ENCODE assay signal across 8 cellular contexts in genomic region chr22:37267128-37267587, GRCh38. TPM values are rescaled to one million over a fixed set of nuclear protein-coding genes. Genes with fewer than 3 reads are reported as not detected.
DNase-seq lines count a peak whose midpoint lies in the region; ATAC-seq, FAIRE-seq and TF ChIP-seq lines count a peak whose summit lies in the region.

No MANE protein-coding gene starts in this region.

- H4K20me1 ChIP-seq in MM.1S (ENCODE audit: insufficient read depth, low read length), result no peaks in the 10 kb centered on the region
- H4K20me1 ChIP-seq in endothelial cell of umbilical vein (replicated peaks; ENCODE audit: control insufficient read depth, extremely low read depth, insufficient read depth, low read length), result no peaks in the 10 kb centered on the region
- H4K20me1 ChIP-seq in neural cell (ENCODE audit: insufficient read depth), result no peaks in the 10 kb centered on the region

- DNase-seq in COLO668 (lab: John Stamatoyannopoulos, UW; ENCODE audit: unreplicated experiment) (peak; percentile 12), MM.1S (peak; percentile 67), endothelial cell of umbilical vein (ENCODE audit: low read depth, low spot score) (peak; percentile 52), thoracic aorta (ENCODE audit: low spot score) (no peak), amniotic stem cell (lab: John Stamatoyannopoulos, UW) (no peak)
- DNase-seq in activated CD8-positive, alpha-beta memory T cell treated with anti-CD3 and anti-CD28 coated beads for 24 hours, result peak; percentile 91

- TF ChIP-seq CTCF in MM.1S (IDR thresholded peaks at IDR 0.05; ENCODE audit: low read length) (peak; percentile 88), endothelial cell of umbilical vein (IDR thresholded peaks at IDR 0.05; ENCODE audit: extremely low read depth in 1 of 2, insufficient read depth in 1 of 2, low read depth in 1 of 2, low read length in 2 of 2) (peak; percentile 81 to 91), neural cell (IDR thresholded peaks at IDR 0.05; ENCODE audit: poor library complexity, severe bottlenecking) (peak; percentile 64), thoracic aorta (IDR thresholded peaks at IDR 0.05) (peak; percentile 39)

- H3K27me3 ChIP-seq in MM.1S (replicated peaks; ENCODE audit: insufficient read depth, low read length), result 0 out of 2 replicates have a peak, but pooled peaks cover 8% of the 10 kb centered on the region
- no peaks in the 10 kb centered on the region for H3K27me3 ChIP-seq in endothelial cell of umbilical vein (ENCODE audit: control insufficient read depth in 2 of 2, insufficient read depth in 2 of 2, low read length in 2 of 2)
- no peaks in the 10 kb centered on the region for H3K27me3 ChIP-seq in neural cell (ENCODE audit: insufficient read depth, low read depth, low read length)
- H3K27me3 ChIP-seq in thoracic aorta (replicated peaks; ENCODE audit: insufficient read depth), result no peaks in the 10 kb centered on the region

- H3K79me2 ChIP-seq in MM.1S (ENCODE audit: low read length), result no peaks in the 10 kb centered on the region
- no peaks in the 10 kb centered on the region for H3K79me2 ChIP-seq in endothelial cell of umbilical vein (ENCODE audit: control insufficient read depth, insufficient read depth, low read length)
- H3K79me2 ChIP-seq in neural cell (replicated peaks; ENCODE audit: insufficient read depth, low read length), result no peaks in the 10 kb centered on the region

- intact Hi-C loops in endothelial cell of umbilical vein (cut with micrococcal nuclease), result loop anchor here (1.0 kb wide), 1 partner anchor 190 kb away; no protein-coding TSS in a partner anchor

- no TSS peak for BruUV-seq in endothelial cell of umbilical vein (replicated peaks; lab: Mats Ljungman, UMichigan)

- peak overlapping the region; percentile 87 for H2AFZ ChIP-seq in MM.1S (ENCODE audit: low read length)
- H2AFZ ChIP-seq in endothelial cell of umbilical vein (ENCODE audit: low read depth, low read length), result peak overlapping the region; percentile 91
- no peak overlapping the region for H2AFZ ChIP-seq in neural cell (ENCODE audit: low read depth, low read length)

- TF ChIP-seq POLR2A in endothelial cell of umbilical vein (IDR thresholded peaks at IDR 0.05; ENCODE audit: low read depth, low read length), result no peak

- no peak for TF ChIP-seq EP300 in neural cell (conservative IDR thresholded peaks at IDR 0.05; ENCODE audit: poor library complexity, severe bottlenecking)

- no peaks in the 10 kb centered on the region for H3K9me1 ChIP-seq in endothelial cell of umbilical vein (replicated peaks; ENCODE audit: control insufficient read depth, extremely low read depth, insufficient read depth, low read length)

- H3K4me2 ChIP-seq in MM.1S (ENCODE audit: low read depth, low read length) (peak overlapping the region; percentile 95), endothelial cell of umbilical vein (ENCODE audit: insufficient read depth, low read length) (peak overlapping the region; percentile 86), neural cell (ENCODE audit: low read length) (no peak overlapping the region)

- H3K9ac ChIP-seq in MM.1S (ENCODE audit: low read length) (peak overlapping the region; percentile 70), endothelial cell of umbilical vein (replicated peaks; ENCODE audit: extremely low read depth, insufficient read depth, low read length) (peak overlapping the region; percentile 56), neural cell (ENCODE audit: low read length) (no peak overlapping the region)

- H3K36me3 ChIP-seq in MM.1S (replicated peaks; ENCODE audit: insufficient read depth, low read length) (no peaks in the 10 kb centered on the region), endothelial cell of umbilical vein (ENCODE audit: control insufficient read depth in 2 of 2, extremely low read depth in 1 of 2, insufficient read depth in 2 of 2, low read length in 2 of 2) (no peaks in the 10 kb centered on the region), neural cell (ENCODE audit: insufficient read depth, low read length) (no peaks in the 10 kb centered on the region), thoracic aorta (no peaks in the 10 kb centered on the region)

- H3K4me1 ChIP-seq in MM.1S (ENCODE audit: low read length), result peaks cover 25% of the 10 kb centered on the region
- H3K4me1 ChIP-seq in endothelial cell of umbilical vein (ENCODE audit: control insufficient read depth, extremely low read depth, insufficient read depth, low read length), result peaks cover 15% of the 10 kb centered on the region
- no peaks in the 10 kb centered on the region for H3K4me1 ChIP-seq in thoracic aorta (ENCODE audit: control insufficient read depth in 1 of 2, low read depth in 2 of 2)

- H3K9me3 ChIP-seq in MM.1S (replicated peaks; ENCODE audit: insufficient read depth, low read length) (no peaks in the 10 kb centered on the region), endothelial cell of umbilical vein (replicated peaks; ENCODE audit: control insufficient read depth, insufficient read depth, low read length) (peaks cover 6% of the 10 kb centered on the region), neural cell (ENCODE audit: low read length) (no peaks in the 10 kb centered on the region), thoracic aorta (peaks cover 10% of the 10 kb centered on the region)

- H3K9me2 ChIP-seq in MM.1S (replicated peaks; ENCODE audit: insufficient read depth, low read length) (no peaks in the 10 kb centered on the region), neural cell (ENCODE audit: insufficient read depth, low read length) (no peaks in the 10 kb centered on the region)

- FAIRE-seq in endothelial cell of umbilical vein (lab: Jason Lieb, UNC), result peak; percentile 81

- H3K4me3 ChIP-seq in MM.1S (ENCODE audit: low read length), result peak overlapping the region; percentile 78
- peak overlapping the region; percentile 36 to 61 (median 48) for H3K4me3 ChIP-seq in endothelial cell of umbilical vein (replicated peaks in 1 of 3; ENCODE audit: insufficient read depth in 1 of 3, low read depth in 1 of 3, low read length in 3 of 3)
- no peak overlapping the region for H3K4me3 ChIP-seq in neural cell (ENCODE audit: low read length)
- peak overlapping the region; percentile 64 for H3K4me3 ChIP-seq in thoracic aorta

- peaks cover 11% of the 10 kb centered on the region; the same call in 1 of the 2 replicates for H3F3A ChIP-seq in MM.1S (ENCODE audit: insufficient read depth, low read length)
- no peaks in the 10 kb centered on the region for H3F3A ChIP-seq in neural cell (ENCODE audit: insufficient read depth, low read length, poor library complexity, severe bottlenecking)

- H3K27ac ChIP-seq in MM.1S (ENCODE audit: low read length), result peak overlapping the region; percentile 79
- peak overlapping the region; percentile 42 for H3K27ac ChIP-seq in endothelial cell of umbilical vein (ENCODE audit: insufficient read depth, low read depth, low read length)
- no peak overlapping the region for H3K27ac ChIP-seq in neural cell (ENCODE audit: low read length)
- H3K27ac ChIP-seq in thoracic aorta, result peak overlapping the region in 1 of 2 donors; percentile 17

- POLR2A ChIA-PET in endothelial cell of umbilical vein (lab: Charles Lee), result no interaction called here

- CTCF ChIA-PET in endothelial cell of umbilical vein (lab: Charles Lee), result interaction anchor here (0.8 to 5.1 kb wide), 12 partner anchors 8 to 189 kb away, joined by 3 to 31 read pairs (median 4); no protein-coding TSS in a partner anchor

- TF ChIP-seq RAD21 in neural cell (conservative IDR thresholded peaks at IDR 0.05), result peak; percentile 50

- ATAC-seq in GM21381 (IDR thresholded peaks at IDR 0.05; ENCODE audit: unreplicated experiment) (peak; percentile 65), thoracic aorta (ENCODE audit: insufficient number of reproducible peaks, low FRiP score, low read depth) (no peak)

- dilution Hi-C loops in endothelial cell of umbilical vein (cut with MboI; ENCODE audit: extremely low pct_ligation_motif_present, low sequenced_read_pairs), result no loop called here

TF ChIP-seq in endothelial cell of umbilical vein, 7 proteins besides CTCF, POLR2A, EP300 and RAD21 (continues in another document):
- no peak for TF ChIP-seq FOS (IDR thresholded peaks at IDR 0.05; ENCODE audit: borderline replicate concordance, insufficient read depth, low read length)

TF ChIP-seq in neural cell, 6 proteins besides CTCF, POLR2A, EP300 and RAD21 (continues in another document):
- TF ChIP-seq POLR2AphosphoS5 (IDR thresholded peaks at IDR 0.05), result no peak

RNA-seq across cellular contexts. Expression of gene CYTH4, which starts 15.2 kb away (rescaled TPM):
- total RNA-seq in endothelial cell of umbilical vein (not detected in 2 replicates), thoracic aorta (10 to 100 TPM; 50.8 to 78.0 TPM)
- polyA plus RNA-seq in endothelial cell of umbilical vein (0.06 and 0.29 TPM in 2 replicates), neural cell (not detected in 2 replicates)
- 0.10 TPM in 1 of 2 replicates, not detected in the other for polyA plus RNA-seq in endothelial cell of umbilical vein (2011; cell fraction: cytosol; rRNA removed)
- polyA plus RNA-seq in endothelial cell of umbilical vein (2011; cell fraction: nucleus; rRNA removed), result 0.11 and 0.27 TPM in 2 replicates
- 0.11 and 0.40 TPM in 2 replicates for polyA plus RNA-seq in endothelial cell of umbilical vein (2012)
- polyA minus RNA-seq in endothelial cell of umbilical vein (0.17 and 0.63 TPM in 2 replicates), neural cell (not detected in 2 replicates)
- polyA minus RNA-seq in endothelial cell of umbilical vein (2011; cell fraction: cytosol; rRNA and poly(A)+ RNA removed), result not detected
- not detected in 2 replicates for polyA minus RNA-seq in endothelial cell of umbilical vein (2011; cell fraction: nucleus; rRNA and poly(A)+ RNA removed)

RNA-seq across cellular contexts. Expression of gene RAC2, which starts 23.1 kb away (rescaled TPM):
- total RNA-seq in endothelial cell of umbilical vein (111 and 122 TPM in 2 replicates), thoracic aorta (10 to 100 TPM; 10.7 to 16.2 TPM)
- polyA plus RNA-seq in endothelial cell of umbilical vein (181 and 196 TPM in 2 replicates), neural cell (not detected in 2 replicates)
- 128 and 131 TPM in 2 replicates for polyA plus RNA-seq in endothelial cell of umbilical vein (2011; cell fraction: cytosol; rRNA removed)
- 62.5 and 70.8 TPM in 2 replicates for polyA plus RNA-seq in endothelial cell of umbilical vein (2011; cell fraction: nucleus; rRNA removed)
- polyA plus RNA-seq in endothelial cell of umbilical vein (2012), result 122 and 165 TPM in 2 replicates
- polyA minus RNA-seq in endothelial cell of umbilical vein (92.2 and 107 TPM in 2 replicates), neural cell (not detected in 2 replicates)
- polyA minus RNA-seq in endothelial cell of umbilical vein (2011; cell fraction: cytosol; rRNA and poly(A)+ RNA removed), result not detected
- polyA minus RNA-seq in endothelial cell of umbilical vein (2011; cell fraction: nucleus; rRNA and poly(A)+ RNA removed), result 21.8 and 27.2 TPM in 2 replicates

RNA-seq across cellular contexts. Expression of gene SSTR3, which starts 54.9 kb away (rescaled TPM):
- total RNA-seq in endothelial cell of umbilical vein, result not detected in 2 replicates
- polyA plus RNA-seq in endothelial cell of umbilical vein, result not detected in 2 replicates
- not detected in 2 replicates for polyA plus RNA-seq in endothelial cell of umbilical vein (2011; cell fraction: cytosol; rRNA removed)
- polyA plus RNA-seq in endothelial cell of umbilical vein (2011; cell fraction: nucleus; rRNA removed), result not detected in 2 replicates
- not detected in 2 replicates for polyA plus RNA-seq in endothelial cell of umbilical vein (2012)
- polyA minus RNA-seq in endothelial cell of umbilical vein, result not detected in 2 replicates
- polyA minus RNA-seq in endothelial cell of umbilical vein (2011; cell fraction: cytosol; rRNA and poly(A)+ RNA removed), result not detected
- polyA minus RNA-seq in endothelial cell of umbilical vein (2011; cell fraction: nucleus; rRNA and poly(A)+ RNA removed), result not detected in 2 replicates
- polyA plus RNA-seq in neural cell, result not detected in 2 replicates
- not detected in 2 replicates for polyA minus RNA-seq in neural cell
- not detected for total RNA-seq in thoracic aorta

Comparison
In these comparisons a context has a peak if more than half of its experiments do, and no peak if none do; other contexts are left out.
1. DNase-seq: peak in COLO668 (single experiment), MM.1S (single experiment), activated CD8-positive, alpha-beta memory T cell treated with anti-CD3 and anti-CD28 coated beads for 24 hours (single experiment) and endothelial cell of umbilical vein (single experiment); none in thoracic aorta (single experiment) and amniotic stem cell (single experiment).
2. RNA of gene CYTH4, which starts 15.2 kb away (total RNA-seq): 50.8 to 78.0 TPM in thoracic aorta; not detected in endothelial cell of umbilical vein; every median in the first group is over 10 times any median in the second.
3. Peak in every context shown above with its lines, with median percentiles within 50 percentile points of each other: CTCF ChIP-seq.